Comparison of ENCODE assay signal across 1 cellular context in the genomic region with DNA sequence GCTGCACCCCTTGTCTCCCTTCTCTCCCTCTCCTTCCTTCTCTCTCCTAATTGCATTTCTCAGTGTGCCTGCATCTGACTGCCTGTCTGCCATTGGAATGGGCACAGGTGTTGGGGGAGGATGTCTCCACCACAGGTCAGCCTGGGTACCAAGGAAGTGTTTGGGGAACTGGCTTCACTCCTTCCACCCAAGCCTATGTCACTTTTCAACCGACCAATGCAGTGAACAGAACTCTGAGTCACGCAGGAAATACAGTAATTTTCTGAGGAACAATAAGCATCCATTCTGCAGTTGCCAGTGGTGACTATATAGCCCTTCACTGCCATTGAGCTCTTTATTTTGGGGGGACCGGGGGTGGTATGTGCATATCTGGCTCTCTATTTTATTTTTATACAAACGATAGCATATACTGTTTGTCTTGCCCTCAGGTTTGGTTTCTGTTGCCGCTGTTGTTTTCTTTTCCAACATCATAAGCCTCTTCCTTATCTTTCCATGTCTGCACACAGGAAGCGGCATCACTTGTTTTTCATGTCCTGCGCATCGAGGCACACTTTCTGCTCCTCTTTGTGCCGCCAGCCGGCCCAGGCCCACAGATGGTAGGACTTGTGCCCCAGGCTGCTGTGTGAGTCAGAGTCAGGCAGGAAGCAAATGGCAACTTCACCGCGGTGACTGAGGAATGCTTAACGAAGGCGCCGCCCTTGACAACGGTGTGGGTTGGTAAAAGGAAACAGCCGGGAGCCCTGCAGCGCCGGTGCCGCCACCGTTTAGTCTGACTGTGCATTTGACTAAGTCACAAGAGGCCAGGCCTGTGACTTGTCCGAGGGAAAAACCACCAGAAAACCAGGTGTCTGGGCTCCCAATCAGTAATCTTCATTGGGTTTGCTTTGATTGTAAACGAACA.
TF ChIP-seq lines count a peak whose summit lies in the region.

No MANE protein-coding gene starts in this region.

TF ChIP-seq in K562, 482 proteins besides CTCF, POLR2A, EP300 and RAD21 (continued from another document):
- peak; percentile 69 for TF ChIP-seq TEAD4 (IDR thresholded peaks at IDR 0.05; ENCODE audit: low read length)
- no peak for TF ChIP-seq TEAD4 (CRISPR knock-in tag; IDR thresholded peaks at IDR 0.05; ENCODE audit: borderline replicate concordance)
- TF ChIP-seq ARHGAP35 (IDR thresholded peaks at IDR 0.05; ENCODE audit: partially characterized antibody) = no peak
- peak; percentile 63; the same call in 1 of the 2 replicates for TF ChIP-seq FOXJ3 (CRISPR knock-in tag; IDR thresholded peaks at IDR 0.05)
- 0 out of 2 replicates have a peak, but pooled peaks have one; percentile 23 for TF ChIP-seq SMC3 (conservative IDR thresholded peaks at IDR 0.05; ENCODE audit: insufficient read depth, low read depth, low read length)
- TF ChIP-seq SREBF1 (IDR thresholded peaks at IDR 0.05; ENCODE audit: borderline replicate concordance, low read depth, low read length) = no peak
